1 cellular context compared by ENCODE assay signal in genomic region chr6:53827485-53827884, GRCh38.
TF ChIP-seq lines count a peak whose summit lies in the region.

No MANE protein-coding gene starts in this region.

TF ChIP-seq in HCT116, 20 proteins besides CTCF, POLR2A, EP300 and RAD21 (continued from another document):
- TF ChIP-seq REST (IDR thresholded peaks at IDR 0.05; ENCODE audit: low read depth), result no peak
- TF ChIP-seq EZH2phosphoT487 (IDR thresholded peaks at IDR 0.05; ENCODE audit: borderline replicate concordance), result no peak
- no peak for TF ChIP-seq SIN3A (IDR thresholded peaks at IDR 0.05; ENCODE audit: low read depth)
- no peak for TF ChIP-seq SRF (IDR thresholded peaks at IDR 0.05; ENCODE audit: low read depth)
- no peak for TF ChIP-seq ATF3 (IDR thresholded peaks at IDR 0.05)
- TF ChIP-seq EZH2 (IDR thresholded peaks at IDR 0.05), result no peak
- no peak for TF ChIP-seq FOSL1 (IDR thresholded peaks at IDR 0.05; ENCODE audit: low read depth)
- TF ChIP-seq CBX3 (IDR thresholded peaks at IDR 0.05; ENCODE audit: low read depth), result no peak
- no peak for TF ChIP-seq ELF1 (IDR thresholded peaks at IDR 0.05; ENCODE audit: borderline replicate concordance, low read depth)
- no peak for TF ChIP-seq MAX (IDR thresholded peaks at IDR 0.05)
- TF ChIP-seq CEBPB (IDR thresholded peaks at IDR 0.05; ENCODE audit: low read depth), result no peak
- TF ChIP-seq EGR1 (IDR thresholded peaks at IDR 0.05; ENCODE audit: low read depth), result no peak
- no peak for TF ChIP-seq ZBTB33 (IDR thresholded peaks at IDR 0.05; ENCODE audit: extremely low read depth, insufficient replicate concordance, low read length)
- no peak for TF ChIP-seq ZFX (IDR thresholded peaks at IDR 0.05)
- TF ChIP-seq JUND (IDR thresholded peaks at IDR 0.05), result no peak
